Comparison of ENCODE assay signal across 11 cellular contexts in genomic region chr3:187783098-187783497, GRCh38. TPM values are rescaled to one million over a fixed set of nuclear protein-coding genes. Genes with fewer than 3 reads are reported as not detected.
DNase-seq lines count a peak whose midpoint lies in the region; ATAC-seq and TF ChIP-seq lines count a peak whose summit lies in the region.
"Had no signal": no experiment of that assay in that cellular context is flagged by ENCODE, and none has a peak within 500 bp of the region (broad histone marks: within the 10 kb centered on the region; RNA-seq: fewer than 3 reads in every experiment).

No MANE protein-coding gene starts in this region.

- H3K27ac Mint-ChIP-seq in stimulated activated naive CD8-positive, alpha-beta T cell treated with anti-CD3 and anti-CD28 coated beads, Interleukin-15, amount 100 ng/mL, for 72 hours, result no peak overlapping the region
- H3K27ac Mint-ChIP-seq in naive thymus-derived CD8-positive, alpha-beta T cell, result no peak overlapping the region

- POLR2A ChIA-PET in naive thymus-derived CD8-positive, alpha-beta T cell (lab: Charles Lee), result no interaction called here

- DNase-seq in activated CD4-positive, CD25-positive, alpha-beta regulatory T cell (lab: John Stamatoyannopoulos, UW), result no peak
- DNase-seq in glomerular visceral epithelial cell (ENCODE audit: extremely low spot score) (peak; percentile 78), NCI-H510A (lab: John Stamatoyannopoulos, UW) (no peak), DMS153 (lab: John Stamatoyannopoulos, UW) (no peak)
- DNase-seq in stimulated activated naive CD8-positive, alpha-beta T cell treated with anti-CD3 and anti-CD28 coated beads, Interleukin-15, amount 100 ng/mL, for 72 hours, result no peak
- no peak for DNase-seq in naive thymus-derived CD8-positive, alpha-beta T cell
- DNase-seq: activated gamma-delta T cell treated with Interleukin-2 at 50 U/mL for 16 hours; OCI-M1; stimulated activated CD4-positive, alpha-beta T cell treated with anti-CD3 and anti-CD28 coated beads, Interleukin-4, amount 100 ng/mL, for 24 hours had no signal

- no peaks in the 10 kb centered on the region for H3K27me3 Mint-ChIP-seq in stimulated activated naive CD8-positive, alpha-beta T cell treated with anti-CD3 and anti-CD28 coated beads, Interleukin-15, amount 100 ng/mL, for 72 hours
- H3K27me3 Mint-ChIP-seq in naive thymus-derived CD8-positive, alpha-beta T cell, result no peaks in the 10 kb centered on the region

- no peaks in the 10 kb centered on the region for H3K36me3 Mint-ChIP-seq in naive thymus-derived CD8-positive, alpha-beta T cell

- H3K9me3 Mint-ChIP-seq in stimulated activated naive CD8-positive, alpha-beta T cell treated with anti-CD3 and anti-CD28 coated beads, Interleukin-15, amount 100 ng/mL, for 72 hours, result peaks cover 0 to 5% of the 10 kb centered on the region in 2 donors
- no peaks in the 10 kb centered on the region for H3K9me3 Mint-ChIP-seq in naive thymus-derived CD8-positive, alpha-beta T cell

- peak; percentile 46 to 55 for ATAC-seq in activated CD4-positive, CD25-positive, alpha-beta regulatory T cell treated with anti-CD3 and anti-CD28 coated beads, Interleukin-2, amount 50 U/mL, for 24 hours
- ATAC-seq in SK-N-SH treated with all-trans-retinoic acid at 6 μM for 48 hours, result peak; percentile 95
- ATAC-seq in stimulated activated naive CD8-positive, alpha-beta T cell treated with anti-CD3 and anti-CD28 coated beads, Interleukin-15, amount 100 ng/mL, for 72 hours, result peak; percentile 48
- ATAC-seq in naive thymus-derived CD8-positive, alpha-beta T cell, result no peak

- peaks cover 30% of the 10 kb centered on the region for H3K4me1 Mint-ChIP-seq in stimulated activated naive CD8-positive, alpha-beta T cell treated with anti-CD3 and anti-CD28 coated beads, Interleukin-15, amount 100 ng/mL, for 72 hours
- H3K4me1 Mint-ChIP-seq in naive thymus-derived CD8-positive, alpha-beta T cell, result peaks cover 0 to 13% (median under 1%) of the 10 kb centered on the region in 4 donors

- H3K4me3 Mint-ChIP-seq in stimulated activated naive CD8-positive, alpha-beta T cell treated with anti-CD3 and anti-CD28 coated beads, Interleukin-15, amount 100 ng/mL, for 72 hours, result no peak overlapping the region
- no peak overlapping the region for H3K4me3 Mint-ChIP-seq in naive thymus-derived CD8-positive, alpha-beta T cell

TF ChIP-seq in SK-N-SH treated with all-trans-retinoic acid at 6 μM for 48 hours, 23 proteins besides CTCF, POLR2A, EP300 and RAD21:
- TF ChIP-seq, protein P1, sequence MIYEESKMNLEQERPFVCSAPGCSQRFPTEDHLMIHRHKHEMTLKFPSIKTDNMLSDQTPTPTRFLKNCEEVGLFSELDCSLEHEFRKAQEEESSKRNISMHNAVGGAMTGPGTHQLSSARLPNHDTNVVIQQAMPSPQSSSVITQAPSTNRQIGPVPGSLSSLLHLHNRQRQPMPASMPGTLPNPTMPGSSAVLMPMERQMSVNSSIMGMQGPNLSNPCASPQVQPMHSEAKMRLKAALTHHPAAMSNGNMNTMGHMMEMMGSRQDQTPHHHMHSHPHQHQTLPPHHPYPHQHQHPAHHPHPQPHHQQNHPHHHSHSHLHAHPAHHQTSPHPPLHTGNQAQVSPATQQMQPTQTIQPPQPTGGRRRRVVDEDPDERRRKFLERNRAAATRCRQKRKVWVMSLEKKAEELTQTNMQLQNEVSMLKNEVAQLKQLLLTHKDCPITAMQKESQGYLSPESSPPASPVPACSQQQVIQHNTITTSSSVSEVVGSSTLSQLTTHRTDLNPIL (CRISPR knock-in tag; IDR thresholded peaks at IDR 0.05; ENCODE audit: low read depth), result no peak
- TF ChIP-seq TOX (CRISPR knock-in tag; IDR thresholded peaks at IDR 0.05; ENCODE audit: borderline replicate concordance) (no peak), ZNF565 (CRISPR knock-in tag; conservative IDR thresholded peaks at IDR 0.05; ENCODE audit: low read depth) (no peak), ZFP30 (CRISPR knock-in tag; IDR thresholded peaks at IDR 0.05) (no peak), TSHZ2 (CRISPR knock-in tag; IDR thresholded peaks at IDR 0.05) (no peak), ZFP3 (CRISPR knock-in tag; IDR thresholded peaks at IDR 0.05) (no peak)
- TF ChIP-seq, protein P2, sequence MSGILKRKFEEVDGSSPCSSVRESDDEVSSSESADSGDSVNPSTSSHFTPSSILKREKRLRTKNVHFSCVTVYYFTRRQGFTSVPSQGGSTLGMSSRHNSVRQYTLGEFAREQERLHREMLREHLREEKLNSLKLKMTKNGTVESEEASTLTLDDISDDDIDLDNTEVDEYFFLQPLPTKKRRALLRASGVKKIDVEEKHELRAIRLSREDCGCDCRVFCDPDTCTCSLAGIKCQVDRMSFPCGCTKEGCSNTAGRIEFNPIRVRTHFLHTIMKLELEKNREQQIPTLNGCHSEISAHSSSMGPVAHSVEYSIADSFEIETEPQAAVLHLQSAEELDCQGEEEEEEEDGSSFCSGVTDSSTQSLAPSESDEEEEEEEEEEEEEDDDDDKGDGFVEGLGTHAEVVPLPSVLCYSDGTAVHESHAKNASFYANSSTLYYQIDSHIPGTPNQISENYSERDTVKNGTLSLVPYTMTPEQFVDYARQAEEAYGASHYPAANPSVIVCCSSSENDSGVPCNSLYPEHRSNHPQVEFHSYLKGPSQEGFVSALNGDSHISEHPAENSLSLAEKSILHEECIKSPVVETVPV (CRISPR knock-in tag; IDR thresholded peaks at IDR 0.05), result no peak
- TF ChIP-seq, protein P3, sequence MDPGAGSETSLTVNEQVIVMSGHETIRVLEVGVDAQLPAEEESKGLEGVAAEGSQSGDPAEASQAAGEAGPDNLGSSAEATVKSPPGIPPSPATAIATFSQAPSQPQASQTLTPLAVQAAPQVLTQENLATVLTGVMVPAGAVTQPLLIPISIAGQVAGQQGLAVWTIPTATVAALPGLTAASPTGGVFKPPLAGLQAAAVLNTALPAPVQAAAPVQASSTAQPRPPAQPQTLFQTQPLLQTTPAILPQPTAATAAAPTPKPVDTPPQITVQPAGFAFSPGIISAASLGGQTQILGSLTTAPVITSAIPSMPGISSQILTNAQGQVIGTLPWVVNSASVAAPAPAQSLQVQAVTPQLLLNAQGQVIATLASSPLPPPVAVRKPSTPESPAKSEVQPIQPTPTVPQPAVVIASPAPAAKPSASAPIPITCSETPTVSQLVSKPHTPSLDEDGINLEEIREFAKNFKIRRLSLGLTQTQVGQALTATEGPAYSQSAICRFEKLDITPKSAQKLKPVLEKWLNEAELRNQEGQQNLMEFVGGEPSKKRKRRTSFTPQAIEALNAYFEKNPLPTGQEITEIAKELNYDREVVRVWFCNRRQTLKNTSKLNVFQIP (CRISPR knock-in tag; IDR thresholded peaks at IDR 0.05; ENCODE audit: borderline replicate concordance, low read depth), result no peak

RNA-seq across cellular contexts. Expression of gene BCL6, which starts 37.8 kb away (rescaled TPM):
- 10 to 100 TPM; 21.3 to 23.0 TPM for total RNA-seq in naive thymus-derived CD8-positive, alpha-beta T cell
- polyA plus RNA-seq in naive thymus-derived CD8-positive, alpha-beta T cell, result 1 to 10 TPM; 1.1 to 2.7 (median 2.3) TPM

Comparison
In these comparisons a context has a peak if more than half of its experiments do, and no peak if none do; other contexts are left out.
1. ATAC-seq: peak in activated CD4-positive, CD25-positive, alpha-beta regulatory T cell treated with anti-CD3 and anti-CD28 coated beads, Interleukin-2, amount 50 U/mL, for 24 hours (2 of 2), SK-N-SH treated with all-trans-retinoic acid at 6 μM for 48 hours (single experiment) and stimulated activated naive CD8-positive, alpha-beta T cell treated with anti-CD3 and anti-CD28 coated beads, Interleukin-15, amount 100 ng/mL, for 72 hours (single experiment); none in naive thymus-derived CD8-positive, alpha-beta T cell (0 of 2).